ENCODE assay signal across 22 cellular contexts in the genomic region with DNA sequence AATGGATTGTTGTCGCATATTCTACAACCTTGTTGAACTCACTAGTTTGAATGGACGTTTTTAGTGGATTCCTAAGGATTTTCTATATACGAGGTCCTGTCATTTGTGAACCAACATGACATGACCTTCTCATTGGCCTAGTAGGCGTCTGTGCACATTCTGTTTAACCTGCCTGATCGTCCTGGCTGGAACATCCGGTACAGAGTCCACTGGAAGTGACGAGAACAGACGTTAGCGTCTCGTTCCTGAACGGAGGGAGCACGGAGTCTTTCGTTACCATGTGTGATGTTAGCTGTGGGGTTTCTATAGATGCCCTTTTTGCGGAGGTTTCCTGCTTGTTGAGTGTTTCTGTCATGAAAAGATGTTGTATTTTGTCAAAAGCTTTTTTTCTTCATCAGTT.
"Had no signal": no experiment of that assay in that cellular context is flagged by ENCODE, and none has a peak within 500 bp of the region (broad histone marks: within the 10 kb centered on the region; RNA-seq: fewer than 3 reads in every experiment).

No MANE protein-coding gene starts in this region.

- H3K27me3 ChIP-seq: SJSA1 had no signal

- H3K27ac ChIP-seq: KMS-11, RWPE1, SJSA1, SK-N-MC had no signal

- ATAC-seq: K562, Panc1, PC-3 had no signal

- FAIRE-seq: K562 had no signal

- H3K4me2 ChIP-seq: KMS-11 had no signal

- DNase-seq: Kasumi-1, MM.1S, NCI-H1092 treated with DMSO at 0.1 percent for 48 hours, NCI-H1436, NCI-H187, NCI-H2029, NCI-H2081 treated with DMSO at 0.1 percent for 48 hours, NCI-H2171, NCI-H226, NCI-H446, NCI-H510A, NCI-H524 treated with DMSO at 0.1 percent for 48 hours, NCI-H69, NCI-H774, PC-3, SIG-M5 had no signal

- H3K36me3 ChIP-seq: SJSA1 had no signal

- H3K4me3 ChIP-seq: K562, SJSA1, SK-N-MC had no signal

- H3K9ac ChIP-seq: KMS-11 had no signal

- H3K4me1 ChIP-seq: SJSA1 had no signal
